ENCODE assay signal across 8 cellular contexts in genomic region chr2:45786831-45787357, GRCh38.
"Had no signal": no experiment of that assay in that cellular context is flagged by ENCODE, and none has a peak within 500 bp of the region (broad histone marks: within the 10 kb centered on the region; RNA-seq: fewer than 3 reads in every experiment).

No MANE protein-coding gene starts in this region.

- H3K36me3 Mint-ChIP-seq: natural killer cell, T-cell had no signal

- ATAC-seq: activated CD8-positive, alpha-beta T cell treated with anti-CD3 and anti-CD28 coated beads, Interleukin-2, amount 10 ng/mL, durations not matched to agents 7 days and 5 days; left colon; natural killer cell; T-cell had no signal

- H3K27me3 Mint-ChIP-seq: T-cell had no signal

- DNase-seq: activated CD8-positive, alpha-beta T cell treated with anti-CD3 and anti-CD28 coated beads, Interleukin-2, amount 10 ng/mL, durations not matched to agents 7 days and 5 days; effector CD4-positive, alpha-beta T cell; left colon; natural killer cell; posterior cingulate gyrus; stimulated activated CD4-positive, alpha-beta T cell treated with anti-CD3 and anti-CD28 coated beads, Interleukin-4, amount 100 ng/mL, for 4 hours; T-cell had no signal

- H3K9me3 Mint-ChIP-seq: activated naive CD4-positive, alpha-beta T cell treated with anti-CD3 and anti-CD28 coated beads for 36 hours; natural killer cell; T-cell had no signal

- H3K4me3 Mint-ChIP-seq: activated CD8-positive, alpha-beta T cell treated with anti-CD3 and anti-CD28 coated beads, Interleukin-2, amount 10 ng/mL, durations not matched to agents 7 days and 5 days; activated naive CD4-positive, alpha-beta T cell treated with anti-CD3 and anti-CD28 coated beads for 36 hours; natural killer cell; T-cell had no signal

- H3K27ac Mint-ChIP-seq: activated CD8-positive, alpha-beta T cell treated with anti-CD3 and anti-CD28 coated beads, Interleukin-2, amount 10 ng/mL, durations not matched to agents 7 days and 5 days; activated naive CD4-positive, alpha-beta T cell treated with anti-CD3 and anti-CD28 coated beads for 36 hours; natural killer cell; T-cell had no signal
